ENCODE assay signal across 2 cellular contexts in genomic region chr5:37838933-37839341, GRCh38.
TF ChIP-seq lines count a peak whose summit lies in the region.

No MANE protein-coding gene starts in this region.

TF ChIP-seq in GM23338, 12 proteins besides CTCF, POLR2A, EP300 and RAD21:
- TF ChIP-seq ZNF462 (CRISPR knock-in tag; IDR thresholded peaks at IDR 0.05), result no peak
- TF ChIP-seq ZNF331 (CRISPR knock-in tag; IDR thresholded peaks at IDR 0.05; ENCODE audit: low read depth), result no peak
- no peak for TF ChIP-seq NANOG (IDR thresholded peaks at IDR 0.05; ENCODE audit: borderline replicate concordance)
- TF ChIP-seq STAT1 (IDR thresholded peaks at IDR 0.05; ENCODE audit: unreplicated experiment), result no peak
- no peak for TF ChIP-seq ZNF114 (CRISPR knock-in tag; IDR thresholded peaks at IDR 0.05)

TF ChIP-seq in H1, 55 proteins besides CTCF, POLR2A, EP300 and RAD21:
- TF ChIP-seq EZH2 (IDR thresholded peaks at IDR 0.05; ENCODE audit: low read depth, low read length, severe bottlenecking) (peak; percentile 91), TAF7 (optimal IDR thresholded peaks at IDR 0.05; ENCODE audit: borderline replicate concordance, low read depth, low read length) (no peak), E2F6 (IDR thresholded peaks at IDR 0.05) (peak; percentile 70), RBBP5 (IDR thresholded peaks at IDR 0.05; ENCODE audit: borderline replicate concordance, low read depth, low read length) (0 out of 2 replicates have a peak, but pooled peaks have one; percentile 29), MAX (IDR thresholded peaks at IDR 0.05) (peak; percentile 1; the same call in 1 of the 2 replicates), SUZ12 (IDR thresholded peaks at IDR 0.05; ENCODE audit: low read length) (peak; percentile 79; the same call in 1 of the 2 replicates), SIN3A (conservative IDR thresholded peaks at IDR 0.05 in 1 of 2, IDR thresholded peaks at IDR 0.05 in 1 of 2; ENCODE audit: low read depth in 1 of 2, low read length in 2 of 2) (no peak), JUND (IDR thresholded peaks at IDR 0.05; ENCODE audit: low read length) (no peak)
